1 cellular context compared by ENCODE assay signal in genomic region chr6:34236423-34237315, GRCh38.
A peak's percentile ranks its signal among the peaks of the same experiment; 100 is the strongest.
TF ChIP-seq lines count a peak whose summit lies in the region.

A gene with protein sequence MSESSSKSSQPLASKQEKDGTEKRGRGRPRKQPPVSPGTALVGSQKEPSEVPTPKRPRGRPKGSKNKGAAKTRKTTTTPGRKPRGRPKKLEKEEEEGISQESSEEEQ (plus strand): TSS chr6:34236873. CDS start chr6:34240781, 3,908 bp downstream.

TF ChIP-seq in HepG2, 621 proteins besides CTCF, POLR2A, EP300 and RAD21 (continued from another document and continues in another):
- TF ChIP-seq THAP9 (CRISPR knock-in tag; IDR thresholded peaks at IDR 0.05; ENCODE audit: borderline replicate concordance) (peak; percentile 48; the same call in 1 of the 2 replicates), ZNF432 (CRISPR knock-in tag; IDR thresholded peaks at IDR 0.05; ENCODE audit: borderline replicate concordance) (no peak), ZNF788 (CRISPR knock-in tag; IDR thresholded peaks at IDR 0.05; ENCODE audit: borderline replicate concordance) (peak; percentile 33; the same call in 1 of the 2 replicates), FOXK2 (IDR thresholded peaks at IDR 0.05) (no peak), TMF1 (CRISPR knock-in tag; IDR thresholded peaks at IDR 0.05; ENCODE audit: low read depth) (peak; percentile 19; the same call in 1 of the 2 replicates), ERF (CRISPR knock-in tag; IDR thresholded peaks at IDR 0.05) (peak; percentile 64; the same call in 1 of the 2 replicates), CBX1 (IDR thresholded peaks at IDR 0.05; ENCODE audit: low read depth) (peak; percentile 69), ZNF180 (CRISPR knock-in tag; IDR thresholded peaks at IDR 0.05; ENCODE audit: borderline replicate concordance, low read depth) (no peak), MYC (CRISPR knock-in tag; IDR thresholded peaks at IDR 0.05; ENCODE audit: borderline replicate concordance) (peak; percentile 9; the same call in 1 of the 2 replicates), ZNF484 (CRISPR knock-in tag; IDR thresholded peaks at IDR 0.05; ENCODE audit: borderline replicate concordance, low read depth) (no peak), ZSCAN9 (CRISPR knock-in tag; IDR thresholded peaks at IDR 0.05; ENCODE audit: borderline replicate concordance) (0 out of 2 replicates have a peak, but pooled peaks have one; percentile 35), PITX1 (CRISPR knock-in tag; IDR thresholded peaks at IDR 0.05) (no peak), ESRRA (CRISPR knock-in tag; IDR thresholded peaks at IDR 0.05; ENCODE audit: low read depth) (peak; percentile 62; the same call in 1 of the 2 replicates), MAFK (conservative IDR thresholded peaks at IDR 0.05 in 1 of 2, IDR thresholded peaks at IDR 0.05 in 1 of 2; ENCODE audit: low read length in 2 of 2) (no peak), YY1 (IDR thresholded peaks at IDR 0.05; ENCODE audit: insufficient read depth, insufficient replicate concordance, low read depth, low read length) (peak; percentile 12), ARNTL (CRISPR knock-in tag; IDR thresholded peaks at IDR 0.05) (0 out of 2 replicates have a peak, but pooled peaks have one; percentile 44), ATF7-NPFF (CRISPR knock-in tag; IDR thresholded peaks at IDR 0.05; ENCODE audit: low read depth) (no peak), HNF4G (IDR thresholded peaks at IDR 0.05; ENCODE audit: borderline replicate concordance, low read depth, low read length) (peak; percentile 4; the same call in 1 of the 2 replicates), HNF4G (CRISPR knock-in tag; IDR thresholded peaks at IDR 0.05; ENCODE audit: borderline replicate concordance, low read depth) (no peak), ZNF572 (CRISPR knock-in tag; IDR thresholded peaks at IDR 0.05) (peak; percentile 80; the same call in 1 of the 2 replicates), MXD4 (CRISPR knock-in tag; IDR thresholded peaks at IDR 0.05) (no peak), GTF3A (CRISPR knock-in tag; conservative IDR thresholded peaks at IDR 0.05) (no peak), ZNF687 (CRISPR knock-in tag; IDR thresholded peaks at IDR 0.05) (peak; percentile 71), NFIB (CRISPR knock-in tag; IDR thresholded peaks at IDR 0.05; ENCODE audit: borderline replicate concordance) (no peak), ZFAT (CRISPR knock-in tag; conservative IDR thresholded peaks at IDR 0.05) (no peak), ZFY (CRISPR knock-in tag; IDR thresholded peaks at IDR 0.05) (peak; percentile 37), SSRP1 (CRISPR knock-in tag; IDR thresholded peaks at IDR 0.05) (no peak), NFE2 (CRISPR knock-in tag; IDR thresholded peaks at IDR 0.05) (no peak), PAX8 (CRISPR knock-in tag; IDR thresholded peaks at IDR 0.05; ENCODE audit: borderline replicate concordance) (no peak), ZNF724P (CRISPR knock-in tag; IDR thresholded peaks at IDR 0.05; ENCODE audit: borderline replicate concordance) (no peak), DPF2 (CRISPR knock-in tag; IDR thresholded peaks at IDR 0.05; ENCODE audit: borderline replicate concordance, low read depth) (no peak), ATF3 (CRISPR knock-in tag; IDR thresholded peaks at IDR 0.05) (no peak), DR1 (CRISPR knock-in tag; IDR thresholded peaks at IDR 0.05) (peak; percentile 96), PCBP2 (optimal IDR thresholded peaks at IDR 0.05; ENCODE audit: low read depth, low read length, poor library complexity, severe bottlenecking) (no peak), GATAD2A (CRISPR knock-in tag; IDR thresholded peaks at IDR 0.05) (peak; percentile 30; the same call in 1 of the 2 replicates), RFXANK (CRISPR knock-in tag; IDR thresholded peaks at IDR 0.05) (no peak), TAF1 (CRISPR knock-in tag; IDR thresholded peaks at IDR 0.05) (peak; percentile 44; the same call in 1 of the 2 replicates), POGZ (CRISPR knock-in tag; IDR thresholded peaks at IDR 0.05) (0 out of 2 replicates have a peak, but pooled peaks have one; percentile 39), ZNF776 (CRISPR knock-in tag; IDR thresholded peaks at IDR 0.05) (0 out of 2 replicates have a peak, but pooled peaks have one; percentile 36), ISL2 (CRISPR knock-in tag; IDR thresholded peaks at IDR 0.05) (no peak), TBL1XR1 (IDR thresholded peaks at IDR 0.05; ENCODE audit: borderline replicate concordance, low read length, partially characterized antibody) (no peak), ZNF367 (CRISPR knock-in tag; IDR thresholded peaks at IDR 0.05; ENCODE audit: borderline replicate concordance) (no peak), KMT2B (CRISPR knock-in tag; IDR thresholded peaks at IDR 0.05) (peak; percentile 53; the same call in 1 of the 2 replicates)
- TF ChIP-seq, protein P1, sequence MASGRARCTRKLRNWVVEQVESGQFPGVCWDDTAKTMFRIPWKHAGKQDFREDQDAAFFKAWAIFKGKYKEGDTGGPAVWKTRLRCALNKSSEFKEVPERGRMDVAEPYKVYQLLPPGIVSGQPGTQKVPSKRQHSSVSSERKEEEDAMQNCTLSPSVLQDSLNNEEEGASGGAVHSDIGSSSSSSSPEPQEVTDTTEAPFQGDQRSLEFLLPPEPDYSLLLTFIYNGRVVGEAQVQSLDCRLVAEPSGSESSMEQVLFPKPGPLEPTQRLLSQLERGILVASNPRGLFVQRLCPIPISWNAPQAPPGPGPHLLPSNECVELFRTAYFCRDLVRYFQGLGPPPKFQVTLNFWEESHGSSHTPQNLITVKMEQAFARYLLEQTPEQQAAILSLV (CRISPR knock-in tag; IDR thresholded peaks at IDR 0.05; ENCODE audit: borderline replicate concordance), result no peak
- TF ChIP-seq, protein P2, sequence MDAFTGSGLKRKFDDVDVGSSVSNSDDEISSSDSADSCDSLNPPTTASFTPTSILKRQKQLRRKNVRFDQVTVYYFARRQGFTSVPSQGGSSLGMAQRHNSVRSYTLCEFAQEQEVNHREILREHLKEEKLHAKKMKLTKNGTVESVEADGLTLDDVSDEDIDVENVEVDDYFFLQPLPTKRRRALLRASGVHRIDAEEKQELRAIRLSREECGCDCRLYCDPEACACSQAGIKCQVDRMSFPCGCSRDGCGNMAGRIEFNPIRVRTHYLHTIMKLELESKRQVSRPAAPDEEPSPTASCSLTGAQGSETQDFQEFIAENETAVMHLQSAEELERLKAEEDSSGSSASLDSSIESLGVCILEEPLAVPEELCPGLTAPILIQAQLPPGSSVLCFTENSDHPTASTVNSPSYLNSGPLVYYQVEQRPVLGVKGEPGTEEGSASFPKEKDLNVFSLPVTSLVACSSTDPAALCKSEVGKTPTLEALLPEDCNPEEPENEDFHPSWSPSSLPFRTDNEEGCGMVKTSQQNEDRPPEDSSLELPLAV (CRISPR knock-in tag; conservative IDR thresholded peaks at IDR 0.05; ENCODE audit: low read depth), result no peak
- TF ChIP-seq, protein P3, sequence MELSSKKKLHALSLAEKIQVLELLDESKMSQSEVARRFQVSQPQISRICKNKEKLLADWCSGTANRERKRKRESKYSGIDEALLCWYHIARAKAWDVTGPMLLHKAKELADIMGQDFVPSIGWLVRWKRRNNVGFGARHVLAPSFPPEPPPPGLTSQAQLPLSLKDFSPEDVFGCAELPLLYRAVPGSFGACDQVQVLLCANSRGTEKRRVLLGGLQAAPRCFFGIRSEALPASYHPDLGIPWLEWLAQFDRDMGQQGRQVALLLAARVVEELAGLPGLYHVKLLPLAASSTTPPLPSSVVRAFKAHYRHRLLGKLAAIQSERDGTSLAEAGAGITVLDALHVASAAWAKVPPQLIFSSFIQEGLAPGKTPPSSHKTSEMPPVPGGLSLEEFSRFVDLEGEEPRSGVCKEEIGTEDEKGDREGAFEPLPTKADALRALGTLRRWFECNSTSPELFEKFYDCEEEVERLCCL (CRISPR knock-in tag; IDR thresholded peaks at IDR 0.05; ENCODE audit: borderline replicate concordance), result no peak
- TF ChIP-seq, protein P4, sequence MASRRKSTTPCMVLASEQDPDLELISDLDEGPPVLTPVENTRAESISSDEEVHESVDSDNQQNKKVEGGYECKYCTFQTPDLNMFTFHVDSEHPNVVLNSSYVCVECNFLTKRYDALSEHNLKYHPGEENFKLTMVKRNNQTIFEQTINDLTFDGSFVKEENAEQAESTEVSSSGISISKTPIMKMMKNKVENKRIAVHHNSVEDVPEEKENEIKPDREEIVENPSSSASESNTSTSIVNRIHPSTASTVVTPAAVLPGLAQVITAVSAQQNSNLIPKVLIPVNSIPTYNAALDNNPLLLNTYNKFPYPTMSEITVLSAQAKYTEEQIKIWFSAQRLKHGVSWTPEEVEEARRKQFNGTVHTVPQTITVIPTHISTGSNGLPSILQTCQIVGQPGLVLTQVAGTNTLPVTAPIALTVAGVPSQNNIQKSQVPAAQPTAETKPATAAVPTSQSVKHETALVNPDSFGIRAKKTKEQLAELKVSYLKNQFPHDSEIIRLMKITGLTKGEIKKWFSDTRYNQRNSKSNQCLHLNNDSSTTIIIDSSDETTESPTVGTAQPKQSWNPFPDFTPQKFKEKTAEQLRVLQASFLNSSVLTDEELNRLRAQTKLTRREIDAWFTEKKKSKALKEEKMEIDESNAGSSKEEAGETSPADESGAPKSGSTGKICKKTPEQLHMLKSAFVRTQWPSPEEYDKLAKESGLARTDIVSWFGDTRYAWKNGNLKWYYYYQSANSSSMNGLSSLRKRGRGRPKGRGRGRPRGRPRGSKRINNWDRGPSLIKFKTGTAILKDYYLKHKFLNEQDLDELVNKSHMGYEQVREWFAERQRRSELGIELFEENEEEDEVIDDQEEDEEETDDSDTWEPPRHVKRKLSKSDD (CRISPR knock-in tag; IDR thresholded peaks at IDR 0.05; ENCODE audit: low read depth), result no peak
- TF ChIP-seq, protein P5, sequence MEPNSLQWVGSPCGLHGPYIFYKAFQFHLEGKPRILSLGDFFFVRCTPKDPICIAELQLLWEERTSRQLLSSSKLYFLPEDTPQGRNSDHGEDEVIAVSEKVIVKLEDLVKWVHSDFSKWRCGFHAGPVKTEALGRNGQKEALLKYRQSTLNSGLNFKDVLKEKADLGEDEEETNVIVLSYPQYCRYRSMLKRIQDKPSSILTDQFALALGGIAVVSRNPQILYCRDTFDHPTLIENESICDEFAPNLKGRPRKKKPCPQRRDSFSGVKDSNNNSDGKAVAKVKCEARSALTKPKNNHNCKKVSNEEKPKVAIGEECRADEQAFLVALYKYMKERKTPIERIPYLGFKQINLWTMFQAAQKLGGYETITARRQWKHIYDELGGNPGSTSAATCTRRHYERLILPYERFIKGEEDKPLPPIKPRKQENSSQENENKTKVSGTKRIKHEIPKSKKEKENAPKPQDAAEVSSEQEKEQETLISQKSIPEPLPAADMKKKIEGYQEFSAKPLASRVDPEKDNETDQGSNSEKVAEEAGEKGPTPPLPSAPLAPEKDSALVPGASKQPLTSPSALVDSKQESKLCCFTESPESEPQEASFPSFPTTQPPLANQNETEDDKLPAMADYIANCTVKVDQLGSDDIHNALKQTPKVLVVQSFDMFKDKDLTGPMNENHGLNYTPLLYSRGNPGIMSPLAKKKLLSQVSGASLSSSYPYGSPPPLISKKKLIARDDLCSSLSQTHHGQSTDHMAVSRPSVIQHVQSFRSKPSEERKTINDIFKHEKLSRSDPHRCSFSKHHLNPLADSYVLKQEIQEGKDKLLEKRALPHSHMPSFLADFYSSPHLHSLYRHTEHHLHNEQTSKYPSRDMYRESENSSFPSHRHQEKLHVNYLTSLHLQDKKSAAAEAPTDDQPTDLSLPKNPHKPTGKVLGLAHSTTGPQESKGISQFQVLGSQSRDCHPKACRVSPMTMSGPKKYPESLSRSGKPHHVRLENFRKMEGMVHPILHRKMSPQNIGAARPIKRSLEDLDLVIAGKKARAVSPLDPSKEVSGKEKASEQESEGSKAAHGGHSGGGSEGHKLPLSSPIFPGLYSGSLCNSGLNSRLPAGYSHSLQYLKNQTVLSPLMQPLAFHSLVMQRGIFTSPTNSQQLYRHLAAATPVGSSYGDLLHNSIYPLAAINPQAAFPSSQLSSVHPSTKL (CRISPR knock-in tag; IDR thresholded peaks at IDR 0.05), result peak; percentile 14; the same call in 1 of the 2 replicates
